Comparison of ENCODE assay signal across 8 cellular contexts in the genomic region with DNA sequence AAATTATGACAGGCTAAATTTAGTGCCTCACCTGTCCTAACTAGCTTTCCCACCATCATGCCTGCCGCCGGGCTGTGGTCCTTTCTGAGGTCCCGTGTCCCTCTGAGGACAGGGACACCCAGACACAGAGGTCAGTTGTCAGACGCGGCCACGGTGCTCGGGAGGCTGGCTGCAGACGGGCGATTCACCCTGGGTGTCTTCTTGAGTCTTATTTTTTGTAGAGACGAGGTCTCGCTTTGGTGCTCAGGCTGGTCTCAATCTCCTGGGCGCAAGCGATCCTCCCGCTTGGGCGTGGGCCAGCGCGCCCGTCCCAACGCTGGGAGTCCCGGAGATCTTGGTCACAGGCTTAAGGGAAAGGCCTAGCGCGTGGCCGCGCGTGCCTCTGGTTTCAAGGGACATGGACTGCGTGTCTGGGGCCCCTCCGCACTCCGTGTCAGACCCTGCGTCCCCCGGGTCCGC. TPM values are rescaled to one million over a fixed set of nuclear protein-coding genes. Genes with fewer than 3 reads are reported as not detected.
DNase-seq lines count a peak whose midpoint lies in the region; ATAC-seq, FAIRE-seq and TF ChIP-seq lines count a peak whose summit lies in the region.

No MANE protein-coding gene starts in this region.

- no peaks in the 10 kb centered on the region for H4K20me1 ChIP-seq in OCI-LY1 (ENCODE audit: insufficient read depth, low read length)

- ATAC-seq in mucosa of descending colon (peak; percentile 55), GM21526 (IDR thresholded peaks at IDR 0.05; ENCODE audit: low FRiP score, unreplicated experiment) (no peak), GM18867 (IDR thresholded peaks at IDR 0.05; ENCODE audit: unreplicated experiment) (no peak)

- H3K9me2 ChIP-seq in OCI-LY1 (ENCODE audit: low read depth, low read length) = no peaks in the 10 kb centered on the region

- H3K79me2 ChIP-seq in OCI-LY1 (ENCODE audit: insufficient read depth, low read length) = no peaks in the 10 kb centered on the region

- H3K4me2 ChIP-seq in OCI-LY1 (ENCODE audit: low read length) = peak overlapping the region; percentile 74

- H3K9me3 ChIP-seq in OCI-LY1 (ENCODE audit: low read length) = no peaks in the 10 kb centered on the region
- no peaks in the 10 kb centered on the region for H3K9me3 ChIP-seq in duodenal mucosa (ENCODE audit: control insufficient read depth in 1 of 2, low read length in 2 of 2)
- H3K9me3 ChIP-seq in mucosa of descending colon = no peaks in the 10 kb centered on the region

- no peak for TF ChIP-seq CTCF in GM06990 (IDR thresholded peaks at IDR 0.05; ENCODE audit: insufficient read depth, low read length, poor library complexity, severe bottlenecking)
- no peak for TF ChIP-seq CTCF in OCI-LY1 (IDR thresholded peaks at IDR 0.05; ENCODE audit: low read length)
- no peak for TF ChIP-seq CTCF in mucosa of descending colon (IDR thresholded peaks at IDR 0.05)

- H3K4me1 ChIP-seq in OCI-LY1 (ENCODE audit: insufficient read depth, low read length, severe bottlenecking) (peaks cover 29% of the 10 kb centered on the region), duodenal mucosa (ENCODE audit: control insufficient read depth in 1 of 2, insufficient read depth in 2 of 2, low read length in 2 of 2) (peaks cover 28 to 29% of the 10 kb centered on the region in 2 donors), mucosa of descending colon (ENCODE audit: low read depth) (peaks cover 21% of the 10 kb centered on the region)

- no peaks in the 10 kb centered on the region for H3K27me3 ChIP-seq in GM06990 (replicated peaks; ENCODE audit: control insufficient read depth, insufficient read depth, low read length)
- H3K27me3 ChIP-seq in OCI-LY1 (ENCODE audit: insufficient read depth, low read length) = peaks cover 13% of the 10 kb centered on the region
- H3K27me3 ChIP-seq in duodenal mucosa (ENCODE audit: control insufficient read depth in 1 of 2, insufficient read depth in 2 of 2, low read length in 2 of 2) = peaks cover 0 to 13% of the 10 kb centered on the region in 2 donors

- no peak overlapping the region for H3K27ac ChIP-seq in OCI-LY1 (ENCODE audit: low read depth, low read length, poor library complexity, severe bottlenecking)
- H3K27ac ChIP-seq in duodenal mucosa (ENCODE audit: low read depth, low read length) = peak overlapping the region; percentile 51

- H2AFZ ChIP-seq in OCI-LY1 (ENCODE audit: low read length) = no peak overlapping the region

- H3K9ac ChIP-seq in OCI-LY1 (ENCODE audit: low read length) = peak overlapping the region; percentile 53; the same call in 1 of the 2 replicates
- H3K9ac ChIP-seq in duodenal mucosa (ENCODE audit: low read depth in 1 of 2, low read length in 2 of 2) = peak overlapping the region; percentile 51 to 72

- H3K36me3 ChIP-seq in GM06990 (ENCODE audit: control insufficient read depth, insufficient read depth, low read length) (no peaks in the 10 kb centered on the region), OCI-LY1 (ENCODE audit: insufficient read depth, low read length) (no peaks in the 10 kb centered on the region; the same call in 1 of the 2 replicates), duodenal mucosa (ENCODE audit: control insufficient read depth in 1 of 2, insufficient read depth in 2 of 2, low read length in 2 of 2) (no peaks in the 10 kb centered on the region), mucosa of descending colon (ENCODE audit: low read depth) (no peaks in the 10 kb centered on the region)

- FAIRE-seq in GM19239 (lab: Jason Lieb, UNC) = no peak

- no peaks in the 10 kb centered on the region for H3F3A ChIP-seq in OCI-LY1 (ENCODE audit: insufficient read depth, low read length)

- intact Hi-C loops in mucosa of descending colon (cut with DNase I, micrococcal nuclease) = no loop called here

- H3K4me3 ChIP-seq in GM06990 (replicated peaks; ENCODE audit: low read depth, low read length) = peak overlapping the region; percentile 80
- H3K4me3 ChIP-seq in OCI-LY1 (ENCODE audit: low read depth, low read length, poor library complexity, severe bottlenecking) = peak overlapping the region; percentile 60
- H3K4me3 ChIP-seq in duodenal mucosa (ENCODE audit: low read depth in 1 of 2, low read length in 2 of 2) = peak overlapping the region; percentile 78 to 82
- H3K4me3 ChIP-seq in mucosa of descending colon = no peak overlapping the region

- DNase-seq in GM06990 (ENCODE audit: extremely low read depth, insufficient read length) (no peak), mucosa of descending colon (peak in 2 of 3 donors; percentile 41 to 70), NCI-H1930 (lab: John Stamatoyannopoulos, UW) (no peak), GM19239 (ENCODE audit: insufficient read length, low spot score) (no peak)

RNA-seq across cellular contexts. Expression of gene RAB11FIP3, which starts 0.8 kb away (rescaled TPM):
- total RNA-seq in mucosa of descending colon = 10 to 100 TPM; 22.3 to 45.6 (median 30.7) TPM

RNA-seq across cellular contexts. Expression of gene DECR2, which starts 23.0 kb away (rescaled TPM):
- 10 to 100 TPM; 39.5 to 64.3 (median 56.0) TPM for total RNA-seq in mucosa of descending colon

RNA-seq across cellular contexts. Expression of gene NME4, which starts 27.7 kb away (rescaled TPM):
- total RNA-seq in mucosa of descending colon = 100 to 1,000 TPM in 1 of 3 donors, 10 to 100 TPM in 2; 24.5 to 125 (median 43.6) TPM

RNA-seq across cellular contexts. Expression of gene PGAP6, which starts 42.9 kb away (rescaled TPM):
- total RNA-seq in mucosa of descending colon = 100 to 1,000 TPM in 1 of 3 donors, 10 to 100 TPM in 2; 77.3 to 134 (median 95.7) TPM

RNA-seq across cellular contexts. Expression of gene MRPL28, which starts 54.3 kb away (rescaled TPM):
- 10 to 100 TPM; 39.7 to 53.8 (median 49.1) TPM for total RNA-seq in mucosa of descending colon

Comparison
In these comparisons a context has a peak if more than half of its experiments do, and no peak if none do; other contexts are left out.
1. DNase-seq: peak in mucosa of descending colon (2 of 3); none in GM06990 (single experiment), NCI-H1930 (0 of 2) and GM19239 (single experiment).